In genomic region chr1:38558476-38559179, GRCh38 we compare ENCODE assay signal across 9 cellular contexts.
DNase-seq lines count a peak whose midpoint lies in the region; ATAC-seq, FAIRE-seq and TF ChIP-seq lines count a peak whose summit lies in the region.
"Had no signal": no experiment of that assay in that cellular context is flagged by ENCODE, and none has a peak within 500 bp of the region (broad histone marks: within the 10 kb centered on the region; RNA-seq: fewer than 3 reads in every experiment).

No MANE protein-coding gene starts in this region.

- TF ChIP-seq CTCF in GM12865 (IDR thresholded peaks at IDR 0.05; ENCODE audit: insufficient read depth, low read depth, low read length, missing control alignments): no peak
- peak in 1 of 3 experiments; percentile 2; a peak in 1 of 6 replicates for TF ChIP-seq CTCF in GM12878 (IDR thresholded peaks at IDR 0.05 in 2 of 3, conservative IDR thresholded peaks at IDR 0.05 in 1 of 3; ENCODE audit: control insufficient read depth in 2 of 3, extremely low read depth in 1 of 3, insufficient read depth in 1 of 3, low read depth in 3 of 3, low read length in 3 of 3)
- TF ChIP-seq CTCF in brain microvascular endothelial cell (IDR thresholded peaks at IDR 0.05; ENCODE audit: low read depth, low read length, missing control alignments): no peak

- no peak for TF ChIP-seq RAD21 in GM12878 (IDR thresholded peaks at IDR 0.05; ENCODE audit: insufficient read depth, low read depth, low read length)

- ATAC-seq in HG03354 (IDR thresholded peaks at IDR 0.05; ENCODE audit: poor library complexity, severe bottlenecking, unreplicated experiment) (peak; percentile 6), GM12878 (peak; percentile 74), GM18511 (IDR thresholded peaks at IDR 0.05; ENCODE audit: unreplicated experiment) (no peak)
- ATAC-seq: HepG2 had no signal

- peaks cover 1% of the 10 kb centered on the region; the same call in 1 of the 2 replicates for H3K79me2 ChIP-seq in GM12878 (ENCODE audit: control insufficient read depth, insufficient read depth, low read length)

- CTCF ChIA-PET in GM12878 (lab: Yijun Ruan, JAX): interaction anchor here (0.6 to 3.0 kb wide), 6 partner anchors 17 to 531 kb away, joined by 3 to 11 read pairs (median 4); no protein-coding TSS in a partner anchor

- H3K9ac ChIP-seq in GM12878 (ENCODE audit: control insufficient read depth, insufficient read depth, low read length): peak overlapping the region; percentile 75

- no TSS peak for BruUV-seq in GM12878 (replicated peaks; lab: Mats Ljungman, UMichigan)

- SMC1A ChIA-PET in GM12878 (lab: Charles Lee; ENCODE audit: uncharacterized antibody, unreplicated experiment): interaction anchor here (0.9 to 3.3 kb wide), 6 partner anchors 9 to 257 kb away, joined by 3 to 17 read pairs (median 4); no protein-coding TSS in a partner anchor

- intact Hi-C loops in GM12878 (cut with micrococcal nuclease; ENCODE audit: unreplicated experiment): loop anchor here (2.0 kb wide), 1 partner anchor 32 kb away; no protein-coding TSS in a partner anchor

- WGBS in GM12878 (ENCODE audit: insufficient coverage, insufficient replicate concordance, low lambda C conversion rate, missing lambda C conversion rate): 38% methylated on average over 12 of the region's 15 CpGs

- H3K27ac ChIP-seq in GM12878 (ENCODE audit: control insufficient read depth, insufficient read depth) (peak overlapping the region; percentile 87), brain microvascular endothelial cell (no peak overlapping the region)

- peak; percentile 63 for DNase-seq in GM12865 (ENCODE audit: low read depth)
- peak; percentile 38 for DNase-seq in GM12878 (ENCODE audit: low read depth, low spot score)
- DNase-seq in brain microvascular endothelial cell: no peak
- DNase-seq in nucleus accumbens (lab: John Stamatoyannopoulos, UW): no peak
- DNase-seq: NK-92 treated with Interleukin-12 subunit alpha and Interleukin-12 subunit beta, amount 100 ng/mL, for 24 hours had no signal

- no peak for FAIRE-seq in GM12878 (lab: Jason Lieb, UNC)
- FAIRE-seq: HepG2 had no signal

- no peaks in the 10 kb centered on the region for H4K20me1 ChIP-seq in GM12878 (ENCODE audit: control insufficient read depth, insufficient read depth)

- no peak for TF ChIP-seq EP300 in GM12878 (IDR thresholded peaks at IDR 0.05; ENCODE audit: borderline replicate concordance in 1 of 2, control insufficient read depth in 1 of 2, low read depth in 2 of 2, low read length in 2 of 2)

- no peak for TF ChIP-seq POLR2A in GM12878 (IDR thresholded peaks at IDR 0.05; ENCODE audit: low read depth, low read length)

- H3K9me3 ChIP-seq in GM12878 (replicated peaks; ENCODE audit: control insufficient read depth, insufficient read depth, low read length): no peaks in the 10 kb centered on the region
- H3K9me3 ChIP-seq in neuron (ENCODE audit: low read length): no peaks in the 10 kb centered on the region

- H2AFZ ChIP-seq in GM12878 (ENCODE audit: control insufficient read depth, low read depth, low read length) (peak overlapping the region; percentile 87), neuron (ENCODE audit: low read depth, low read length) (peak overlapping the region; percentile 51)

- H3K4me3 ChIP-seq in GM12865 (ENCODE audit: low read depth, low read length): peak overlapping the region; percentile 44
- H3K4me3 ChIP-seq in GM12878: peak overlapping the region; percentile 9; the same call in 1 of the 2 replicates
- no peak overlapping the region for H3K4me3 ChIP-seq in neuron (ENCODE audit: low read length)
- H3K4me3 ChIP-seq in brain microvascular endothelial cell (ENCODE audit: low read depth, low read length): no peak overlapping the region

- POLR2A ChIA-PET in GM12878 (lab: Charles Lee): interaction anchor here (2.3 to 3.6 kb wide), 2 partner anchors 31 to 83 kb away, joined by 9 to 18 read pairs; no protein-coding TSS in a partner anchor

- H3K27me3 ChIP-seq in GM12878 (replicated peaks in 1 of 2; ENCODE audit: control insufficient read depth in 2 of 2, insufficient read depth in 2 of 2, low read length in 1 of 2) (no peaks in the 10 kb centered on the region), neuron (ENCODE audit: insufficient read depth, low read length) (peaks cover 8% of the 10 kb centered on the region), brain microvascular endothelial cell (replicated peaks) (peaks cover 5% of the 10 kb centered on the region)

- peaks cover 39% of the 10 kb centered on the region for H3K4me1 ChIP-seq in GM12878 (ENCODE audit: control insufficient read depth, insufficient read depth, low read length)
- peaks cover 23% of the 10 kb centered on the region for H3K4me1 ChIP-seq in neuron (ENCODE audit: insufficient read depth, low read length)

- peak overlapping the region; percentile 93 for H3K4me2 ChIP-seq in GM12878 (ENCODE audit: control insufficient read depth, insufficient read depth)

- H3K36me3 ChIP-seq in GM12878 (ENCODE audit: control insufficient read depth in 2 of 2, insufficient read depth in 2 of 2, low read length in 1 of 2): no peaks in the 10 kb centered on the region
- H3K36me3 ChIP-seq in neuron (ENCODE audit: insufficient read depth, low read length): no peaks in the 10 kb centered on the region
- H3K36me3 ChIP-seq in brain microvascular endothelial cell (replicated peaks): no peaks in the 10 kb centered on the region

- in situ Hi-C loops in GM12878 (cut with MboI) (no loop called here), brain microvascular endothelial cell (cut with HindIII; ENCODE audit: low pct_ligation_motif_present, low sequenced_read_pairs) (no loop called here)

- RAD21 ChIA-PET in GM12878 (lab: Charles Lee; ENCODE audit: unreplicated experiment): interaction anchor here (0.8 to 3.7 kb wide), 3 partner anchors 22 to 83 kb away, joined by 3 to 16 read pairs (median 5); no protein-coding TSS in a partner anchor

TF ChIP-seq in GM12878, 131 proteins besides CTCF, POLR2A, EP300 and RAD21 (continues in another document):
- TF ChIP-seq SMAD5 (IDR thresholded peaks at IDR 0.05; ENCODE audit: low read depth): no peak
- peak; percentile 16; the same call in 1 of the 2 replicates for TF ChIP-seq SPI1 (IDR thresholded peaks at IDR 0.05; ENCODE audit: borderline replicate concordance, insufficient read depth, low read depth, low read length)
- no peak for TF ChIP-seq SUPT20H (IDR thresholded peaks at IDR 0.05; ENCODE audit: borderline replicate concordance, control insufficient read depth, low read depth, low read length)
- TF ChIP-seq EGR1 (IDR thresholded peaks at IDR 0.05; ENCODE audit: borderline replicate concordance in 1 of 2, low read depth in 2 of 2, low read length in 2 of 2): 0 out of 3 replicates have a peak, but pooled peaks of 1 of the 2 experiments have one; percentile 12
- no peak for TF ChIP-seq ATF7 (IDR thresholded peaks at IDR 0.05; ENCODE audit: low read depth)
- TF ChIP-seq BHLHE40 (IDR thresholded peaks at IDR 0.05; ENCODE audit: borderline replicate concordance in 1 of 2, low read depth in 2 of 2, low read length in 1 of 2): no peak
- TF ChIP-seq ATF2 (IDR thresholded peaks at IDR 0.05; ENCODE audit: low read length): no peak; the same call in 1 of the 2 replicates
- TF ChIP-seq JUND (IDR thresholded peaks at IDR 0.05; ENCODE audit: low read depth, low read length): 0 out of 2 replicates have a peak, but pooled peaks have one; percentile 43
- TF ChIP-seq SP1 (IDR thresholded peaks at IDR 0.05; ENCODE audit: low read depth, low read length): peak; percentile 17
- TF ChIP-seq NFYA (IDR thresholded peaks at IDR 0.05; ENCODE audit: borderline replicate concordance, low read depth, low read length): no peak
- TF ChIP-seq ZBTB11 (CRISPR knock-in tag; IDR thresholded peaks at IDR 0.05): no peak
- peak; percentile 58 for TF ChIP-seq MEF2B (IDR thresholded peaks at IDR 0.05; ENCODE audit: partially characterized antibody, poor library complexity, severe bottlenecking)
- no peak for TF ChIP-seq STAT1 (conservative IDR thresholded peaks at IDR 0.05)
- TF ChIP-seq SMARCA5 (IDR thresholded peaks at IDR 0.05): no peak
- no peak for TF ChIP-seq TARDBP (IDR thresholded peaks at IDR 0.05; ENCODE audit: borderline replicate concordance)
- no peak for TF ChIP-seq BMI1 (IDR thresholded peaks at IDR 0.05; ENCODE audit: borderline replicate concordance)
- TF ChIP-seq HDAC6 (IDR thresholded peaks at IDR 0.05; ENCODE audit: unreplicated experiment): no peak

Comparison
In these comparisons a context has a peak if more than half of its experiments do, and no peak if none do; other contexts are left out.
1. DNase-seq: peak in GM12865 (single experiment) and GM12878 (single experiment); none in brain microvascular endothelial cell (single experiment) and nucleus accumbens (0 of 56).
2. H3K4me3 ChIP-seq: peak in GM12865 (single experiment) and GM12878 (single experiment); none in neuron (single experiment) and brain microvascular endothelial cell (single experiment).